ENCODE assay signal across 9 cellular contexts in the genomic region with DNA sequence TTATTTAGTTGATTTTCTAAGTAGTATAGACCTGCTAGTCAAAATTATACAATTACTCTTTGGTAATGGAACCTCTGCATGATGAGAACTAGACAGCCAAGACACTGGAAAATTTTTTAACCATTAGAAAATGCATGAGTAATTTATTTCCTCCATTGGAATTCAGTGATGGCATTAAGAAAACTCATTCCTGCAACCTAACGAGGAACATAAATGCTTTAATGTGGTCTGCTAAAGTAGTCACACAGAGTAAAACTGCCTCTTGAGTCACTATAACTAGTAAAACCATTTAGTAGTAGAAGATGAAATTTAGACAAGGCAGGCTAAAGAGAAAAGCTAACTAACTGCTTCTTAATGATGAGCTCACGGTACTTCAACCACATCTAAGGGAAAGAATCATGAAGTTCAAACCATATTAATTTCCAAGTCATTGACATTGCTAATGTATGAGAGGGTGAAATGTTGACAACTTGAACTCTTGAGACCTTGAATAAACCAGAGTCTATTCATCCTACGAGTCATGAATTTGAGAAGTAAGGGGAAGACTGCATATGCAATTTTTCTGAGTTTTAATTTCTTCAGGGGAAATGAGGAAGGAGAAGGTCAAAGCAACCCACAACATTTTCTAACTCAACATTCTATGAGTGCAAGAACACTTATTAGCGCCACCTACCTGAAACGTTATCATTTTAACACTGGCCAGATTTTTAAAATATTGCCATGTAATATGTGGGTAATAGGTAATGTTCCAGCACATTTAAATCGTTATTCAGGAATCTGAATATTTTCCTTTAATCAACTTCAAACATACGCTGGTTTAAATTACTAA.
DNase-seq lines count a peak whose midpoint lies in the region; ATAC-seq and TF ChIP-seq lines count a peak whose summit lies in the region.
"Had no signal": no experiment of that assay in that cellular context is flagged by ENCODE, and none has a peak within 500 bp of the region (broad histone marks: within the 10 kb centered on the region; RNA-seq: fewer than 3 reads in every experiment).

No MANE protein-coding gene starts in this region.

- no peaks in the 10 kb centered on the region for H3K27me3 ChIP-seq in lower lobe of right lung (ENCODE audit: low read depth)
- no peaks in the 10 kb centered on the region for H3K27me3 ChIP-seq in right atrium auricular region
- H3K27me3 ChIP-seq: gastroesophageal sphincter had no signal

- CTCF ChIA-PET in Calu3 (lab: Charles Lee) = interaction anchor here (1.1 to 1.7 kb wide), 2 partner anchors 78 to 149 kb away, joined by 3 to 6 read pairs; no protein-coding TSS in a partner anchor

- peaks cover 8% of the 10 kb centered on the region for H3K36me3 Mint-ChIP-seq in Calu3 (ENCODE audit: insufficient read depth, unreplicated experiment)
- peaks cover 11% of the 10 kb centered on the region for H3K36me3 Mint-ChIP-seq in HFFc6 (ENCODE audit: low read depth)
- no peaks in the 10 kb centered on the region for H3K36me3 Mint-ChIP-seq in activated T-helper 2 cell treated with anti-CD3 and anti-CD28 coated beads, Interferon-gamma antibody, Interleukin-2, Interleukin-4, amounts not matched to agents 10 μg/mL and 5 μg/mL and 100 μg/mL, durations not matched to agents 14 hours and 24 hours and 36 hours (ENCODE audit: low read depth)

- TF ChIP-seq CTCF in Calu3 (IDR thresholded peaks at IDR 0.05; ENCODE audit: unreplicated experiment) = no peak
- peak; percentile 73 for TF ChIP-seq CTCF in HFFc6 (IDR thresholded peaks at IDR 0.05)
- peak; percentile 7 for TF ChIP-seq CTCF in lower lobe of right lung (IDR thresholded peaks at IDR 0.05)
- peak in 1 of 2 donors; percentile 18 for TF ChIP-seq CTCF in right atrium auricular region (IDR thresholded peaks at IDR 0.05)

- H3K9me3 Mint-ChIP-seq in Calu3 (ENCODE audit: low read depth, unreplicated experiment) (peaks cover 2% of the 10 kb centered on the region), HFFc6 (no peaks in the 10 kb centered on the region)
- no peaks in the 10 kb centered on the region for H3K9me3 Mint-ChIP-seq in activated T-helper 2 cell treated with anti-CD3 and anti-CD28 coated beads, Interferon-gamma antibody, Interleukin-2, Interleukin-4, amounts not matched to agents 10 μg/mL and 5 μg/mL and 100 μg/mL, durations not matched to agents 14 hours and 24 hours and 36 hours

- intact Hi-C loops in Calu3 (cut with micrococcal nuclease; ENCODE audit: unreplicated experiment) (loop anchor here (5.0 to 10.0 kb wide), 3 partner anchors 78 to 321 kb away; no protein-coding TSS in a partner anchor), lower lobe of right lung (cut with DNase I) (no loop called here)
- intact Hi-C loops in activated T-helper 2 cell treated with anti-CD3 and anti-CD28 coated beads, Interferon-gamma antibody, Interleukin-2, Interleukin-4, amounts not matched to agents 10 μg/mL and 5 μg/mL and 100 μg/mL, durations not matched to agents 14 hours and 24 hours and 36 hours (cut with micrococcal nuclease) = loop anchor here (1.0 to 10.0 kb wide), 7 partner anchors 72 to 758 kb away; partner anchors contain the start of gene RFX3

- ATAC-seq in lower lobe of right lung = no peak
- ATAC-seq: gastroesophageal sphincter had no signal

- no peak overlapping the region for H3K4me3 ChIP-seq in lower lobe of right lung
- H3K4me3 ChIP-seq in right atrium auricular region = no peak overlapping the region
- H3K4me3 ChIP-seq: gastroesophageal sphincter had no signal

- H3K4me1 Mint-ChIP-seq in Calu3 (ENCODE audit: low read depth, unreplicated experiment) (peaks cover 79% of the 10 kb centered on the region), HFFc6 (ENCODE audit: low read depth) (peaks cover 74% of the 10 kb centered on the region)
- H3K4me1 Mint-ChIP-seq in activated T-helper 2 cell treated with anti-CD3 and anti-CD28 coated beads, Interferon-gamma antibody, Interleukin-2, Interleukin-4, amounts not matched to agents 10 μg/mL and 5 μg/mL and 100 μg/mL, durations not matched to agents 14 hours and 24 hours and 36 hours (ENCODE audit: low read depth) = peaks cover 19% of the 10 kb centered on the region

- H3K27ac Mint-ChIP-seq in Calu3 (ENCODE audit: unreplicated experiment) (peak overlapping the region; percentile 71), HFFc6 (peak overlapping the region; percentile 86)
- H3K27ac Mint-ChIP-seq in activated T-helper 2 cell treated with anti-CD3 and anti-CD28 coated beads, Interferon-gamma antibody, Interleukin-2, Interleukin-4, amounts not matched to agents 10 μg/mL and 5 μg/mL and 100 μg/mL, durations not matched to agents 14 hours and 24 hours and 36 hours = peak overlapping the region; percentile 27

- H3K4me3 Mint-ChIP-seq in Calu3 (ENCODE audit: low read depth, unreplicated experiment) (no peak overlapping the region), HFFc6 (peak overlapping the region; percentile 67)
- no peak overlapping the region for H3K4me3 Mint-ChIP-seq in activated T-helper 2 cell treated with anti-CD3 and anti-CD28 coated beads, Interferon-gamma antibody, Interleukin-2, Interleukin-4, amounts not matched to agents 10 μg/mL and 5 μg/mL and 100 μg/mL, durations not matched to agents 14 hours and 24 hours and 36 hours (ENCODE audit: low read depth)

- BruUV-seq in Calu3 (replicated peaks; lab: Mats Ljungman, UMichigan) = no TSS peak

- H3K36me3 ChIP-seq in lower lobe of right lung = no peaks in the 10 kb centered on the region
- H3K36me3 ChIP-seq in right atrium auricular region = no peaks in the 10 kb centered on the region
- H3K36me3 ChIP-seq: gastroesophageal sphincter had no signal

- H3K27me3 Mint-ChIP-seq in Calu3 (ENCODE audit: unreplicated experiment) (no peaks in the 10 kb centered on the region), HFFc6 (ENCODE audit: insufficient read depth) (no peaks in the 10 kb centered on the region)
- H3K27me3 Mint-ChIP-seq in activated T-helper 2 cell treated with anti-CD3 and anti-CD28 coated beads, Interferon-gamma antibody, Interleukin-2, Interleukin-4, amounts not matched to agents 10 μg/mL and 5 μg/mL and 100 μg/mL, durations not matched to agents 14 hours and 24 hours and 36 hours (ENCODE audit: low read depth) = no peaks in the 10 kb centered on the region

- no peaks in the 10 kb centered on the region for H3K4me1 ChIP-seq in lower lobe of right lung
- H3K4me1 ChIP-seq in right atrium auricular region = no peaks in the 10 kb centered on the region

- no peaks in the 10 kb centered on the region for H3K9me3 ChIP-seq in lower lobe of right lung
- no peaks in the 10 kb centered on the region for H3K9me3 ChIP-seq in right atrium auricular region
- H3K9me3 ChIP-seq: gastroesophageal sphincter had no signal

- DNase-seq in Calu3 (no peak), HFFc6 (peak; percentile 97), lower lobe of right lung (no peak), NCI-H1436 (lab: John Stamatoyannopoulos, UW) (no peak), right atrium auricular region (ENCODE audit: low spot score) (no peak)
- DNase-seq in activated T-helper 2 cell treated with anti-CD3 and anti-CD28 coated beads, Interferon-gamma antibody, Interleukin-2, Interleukin-4, amounts not matched to agents 10 μg/mL and 5 μg/mL and 100 μg/mL, durations not matched to agents 14 hours and 24 hours and 36 hours (ENCODE audit: low spot score) = no peak
- no peak for DNase-seq in stimulated activated CD4-positive, alpha-beta T cell treated with anti-CD3 and anti-CD28 coated beads, Interleukin-2, amount 100 ng/mL, for 48 hours
- no peak for DNase-seq in central memory CD4-positive, alpha-beta T cell

- H3K27ac ChIP-seq in lower lobe of right lung (no peak overlapping the region), right atrium auricular region (no peak overlapping the region)
- H3K27ac ChIP-seq: gastroesophageal sphincter had no signal

Comparison
In these comparisons a context has a peak if more than half of its experiments do, and no peak if none do; other contexts are left out.
1. H3K27ac Mint-ChIP-seq: peak in every context shown above with its lines; median percentile 86 in HFFc6; 71 in Calu3; 27 in activated T-helper 2 cell treated with anti-CD3 and anti-CD28 coated beads, Interferon-gamma antibody, Interleukin-2, Interleukin-4, amounts not matched to agents 10 μg/mL and 5 μg/mL and 100 μg/mL, durations not matched to agents 14 hours and 24 hours and 36 hours.